ENCODE assay signal across 18 cellular contexts in genomic region chr10:101967713-101968112, GRCh38.
DNase-seq lines count a peak whose midpoint lies in the region; ATAC-seq and TF ChIP-seq lines count a peak whose summit lies in the region.
"Had no signal": no experiment of that assay in that cellular context is flagged by ENCODE, and none has a peak within 500 bp of the region (broad histone marks: within the 10 kb centered on the region; RNA-seq: fewer than 3 reads in every experiment).

No MANE protein-coding gene starts in this region.

- H3K18ac ChIP-seq in neuronal stem cell (ENCODE audit: low read length), result no peak overlapping the region

- H3K79me1 ChIP-seq in neuronal stem cell (ENCODE audit: low read depth, low read length), result no peaks in the 10 kb centered on the region

- ATAC-seq in HG02588 (IDR thresholded peaks at IDR 0.05; ENCODE audit: unreplicated experiment), result no peak

- H3K9me3 ChIP-seq in neuronal stem cell (replicated peaks in 1 of 2; ENCODE audit: control insufficient read depth in 2 of 2, insufficient read depth in 1 of 2, low read depth in 1 of 2, low read length in 2 of 2), result no peaks in the 10 kb centered on the region
- H3K9me3 ChIP-seq: BE2C had no signal

- no peak overlapping the region for H4K8ac ChIP-seq in neuronal stem cell (ENCODE audit: low read depth, low read length)

- no peak overlapping the region for H3K9ac ChIP-seq in neuronal stem cell (ENCODE audit: low read depth, low read length, poor library complexity)
- H3K9ac ChIP-seq: KMS-11 had no signal

- H3K14ac ChIP-seq in neuronal stem cell (ENCODE audit: low read length), result no peak overlapping the region

- no peak overlapping the region for H3K4ac ChIP-seq in neuronal stem cell (ENCODE audit: low read length)

- no peak overlapping the region for H2BK5ac ChIP-seq in neuronal stem cell (ENCODE audit: low read length)

- H4K91ac ChIP-seq in neuronal stem cell (ENCODE audit: low read depth, low read length, poor library complexity), result no peak overlapping the region

- WGBS in neuronal stem cell (ENCODE audit: extremely low coverage in 2 of 2, insufficient read length in 2 of 2, insufficient replicate concordance in 1 of 2), 2 donors, result no CpG with 5 or more reads among the region's 3 CpGs

- DNase-seq in AG10803 (ENCODE audit: low read depth) (peak; percentile 20), HPDE6-E6E7 (ENCODE audit: extremely low spot score) (peak; percentile 21), astrocyte of the hippocampus (ENCODE audit: low read depth, low spot score) (peak; percentile 42), iris pigment epithelial cell (ENCODE audit: low read depth) (peak; percentile 74), mucosa of gallbladder (ENCODE audit: low spot score) (no peak), D341Med (ENCODE audit: low spot score) (no peak), neuronal stem cell (ENCODE audit: low spot score) (no peak)
- DNase-seq: activated CD4-positive, alpha-beta T cell treated with anti-CD3 and anti-CD28 coated beads for 4 hours; activated T-cell treated with anti-CD3 and anti-CD28 coated beads, Interleukin-2, amount 50 U/mL, for 24 hours; amniotic stem cell; BE2C; dermis blood vessel endothelial cell; NCI-H187 treated with DMSO at 0.1 percent for 48 hours; NCI-H524 treated with DMSO at 0.1 percent for 48 hours; small intestine; T-helper 2 cell had no signal

- no peak overlapping the region for H3K23ac ChIP-seq in neuronal stem cell (ENCODE audit: low read depth, low read length, poor library complexity)

- no peak overlapping the region for H3K4me2 ChIP-seq in neuronal stem cell (ENCODE audit: insufficient read depth, low read length, poor library complexity, severe bottlenecking)
- H3K4me2 ChIP-seq: KMS-11 had no signal

- H2AFZ ChIP-seq in neuronal stem cell (ENCODE audit: low read length), result no peak overlapping the region

- H2BK120ac ChIP-seq in neuronal stem cell (ENCODE audit: low read depth, low read length), result no peak overlapping the region

- TF ChIP-seq CTCF in AG10803 (conservative IDR thresholded peaks at IDR 0.05; ENCODE audit: low read length), result no peak

- H2BK12ac ChIP-seq in neuronal stem cell (ENCODE audit: low read length), result no peak overlapping the region

- no peak overlapping the region for H3K4me3 ChIP-seq in AG10803 (ENCODE audit: low read length)
- no peak overlapping the region for H3K4me3 ChIP-seq in neuronal stem cell (ENCODE audit: low read length in 2 of 2)

- H2BK15ac ChIP-seq in neuronal stem cell (ENCODE audit: low read length), result no peak overlapping the region

- peaks cover 0 to 53% of the 10 kb centered on the region in 2 donors for H3K36me3 ChIP-seq in neuronal stem cell (replicated peaks in 1 of 2; ENCODE audit: control insufficient read depth in 2 of 2, insufficient read depth in 2 of 2, low read length in 2 of 2)

- H3K27me3 ChIP-seq in neuronal stem cell (ENCODE audit: control insufficient read depth in 3 of 3, insufficient read depth in 3 of 3, low read depth in 1 of 3, low read length in 3 of 3), result no peaks in the 10 kb centered on the region
- H3K27me3 ChIP-seq: BE2C had no signal

- H2AK5ac ChIP-seq in neuronal stem cell (ENCODE audit: low read depth, low read length), result no peak overlapping the region

- H3K27ac ChIP-seq in neuronal stem cell (replicated peaks; ENCODE audit: low read length), result no peak overlapping the region
- H3K27ac ChIP-seq: KMS-11 had no signal

- no peaks in the 10 kb centered on the region for H3K4me1 ChIP-seq in neuronal stem cell (ENCODE audit: control insufficient read depth in 2 of 2, insufficient read depth in 1 of 2, low read depth in 1 of 2, low read length in 2 of 2)
- H3K4me1 ChIP-seq: BE2C had no signal

Comparison
In these comparisons a context has a peak if more than half of its experiments do, and no peak if none do; other contexts are left out.
1. DNase-seq: peak in AG10803 (single experiment), HPDE6-E6E7 (single experiment), astrocyte of the hippocampus (single experiment) and iris pigment epithelial cell (single experiment); none in mucosa of gallbladder (single experiment), D341Med (single experiment) and neuronal stem cell (single experiment).